In the genomic region with DNA sequence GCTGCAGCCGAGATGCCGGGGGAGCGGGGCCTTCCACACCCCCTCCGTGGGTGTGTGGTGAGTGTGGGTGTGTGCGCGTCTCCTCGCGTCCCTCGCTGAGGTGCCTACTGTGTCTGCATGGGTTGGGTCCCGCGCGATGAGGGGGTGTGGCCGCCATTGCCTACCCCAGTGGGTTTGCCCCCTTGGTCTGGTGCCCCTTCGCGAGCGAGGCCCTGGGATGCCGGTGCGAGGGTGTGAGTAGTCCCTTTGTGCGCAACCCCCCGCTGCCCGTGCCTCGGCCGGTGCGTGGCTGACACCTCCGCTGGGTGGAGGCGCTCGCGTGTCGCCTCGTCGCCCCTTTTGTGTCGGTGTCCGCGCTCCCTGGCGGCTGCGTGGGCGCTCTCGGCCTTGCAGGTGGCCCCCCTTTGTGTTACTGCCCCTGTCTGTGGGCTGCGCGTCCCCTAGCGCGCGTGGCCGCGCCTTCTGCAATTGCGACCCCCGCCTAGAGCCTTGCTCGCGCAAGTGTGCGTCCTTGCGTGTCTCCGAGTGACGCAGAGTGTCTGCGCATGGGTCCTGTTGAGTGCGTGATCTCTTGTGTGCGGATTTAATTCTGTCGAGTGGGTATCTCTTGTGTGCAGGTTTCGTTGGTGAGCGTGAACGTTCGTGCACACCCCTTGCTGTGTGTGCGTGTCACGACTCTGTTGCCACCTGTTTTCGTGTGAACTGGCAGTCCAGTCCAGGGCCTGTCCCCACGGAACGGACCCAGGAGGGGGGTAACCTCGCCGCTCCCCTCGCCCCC, we compare ENCODE assay signal across 8 cellular contexts. TPM values are rescaled to one million over a fixed set of nuclear protein-coding genes. Genes with fewer than 3 reads are reported as not detected.
DNase-seq lines count a peak whose midpoint lies in the region; ATAC-seq and TF ChIP-seq lines count a peak whose summit lies in the region.

No MANE protein-coding gene starts in this region.

- no peak overlapping the region for H2AFZ ChIP-seq in HCT116 (ENCODE audit: low read depth, low read length, poor library complexity, severe bottlenecking)

- H3K27ac Mint-ChIP-seq in activated CD4-positive, alpha-beta T cell treated with anti-CD3 and anti-CD28 coated beads, Interleukin-2, amount 10 ng/mL, durations not matched to agents 24 days and 14 days: peak overlapping the region; percentile 96

- DNase-seq in HCT116 (ENCODE audit: low read depth, low spot score) (no peak), MV-4-11 (lab: John Stamatoyannopoulos, UW) (peak; percentile 42), dorsolateral prefrontal cortex (peak; percentile 54 to 91 (median 82)), lung microvascular endothelial cell (ENCODE audit: low read depth in 2 of 2) (peak; percentile 48 to 54), OCI-M2 (lab: John Stamatoyannopoulos, UW; ENCODE audit: unreplicated experiment) (no peak)
- DNase-seq in activated CD4-positive, alpha-beta T cell treated with anti-CD3 and anti-CD28 coated beads, Interleukin-2, amount 10 ng/mL, durations not matched to agents 24 days and 14 days: peak; percentile 89
- peak in 2 of 3 experiments; percentile 38 to 47 for DNase-seq in stimulated activated CD4-positive, alpha-beta T cell treated with anti-CD3 and anti-CD28 coated beads, TNF-alpha, amount 100 ng/mL, for 4 hours (ENCODE audit: low read depth in 3 of 3)

- BruUV-seq in HCT116 (replicated peaks; lab: Mats Ljungman, UMichigan): no TSS peak

- peaks cover 34% of the 10 kb centered on the region for H3K4me1 Mint-ChIP-seq in activated CD4-positive, alpha-beta T cell treated with anti-CD3 and anti-CD28 coated beads, Interleukin-2, amount 10 ng/mL, durations not matched to agents 24 days and 14 days

- peak overlapping the region; percentile 94 for H3K4me2 ChIP-seq in HCT116 (ENCODE audit: low read length)

- H3K9me2 ChIP-seq in HCT116 (ENCODE audit: insufficient read depth): no peaks in the 10 kb centered on the region

- H3K4me3 Mint-ChIP-seq in activated CD4-positive, alpha-beta T cell treated with anti-CD3 and anti-CD28 coated beads, Interleukin-2, amount 10 ng/mL, durations not matched to agents 24 days and 14 days: peak overlapping the region; percentile 94

- peaks cover 20% of the 10 kb centered on the region for H3K36me3 Mint-ChIP-seq in activated CD4-positive, alpha-beta T cell treated with anti-CD3 and anti-CD28 coated beads, Interleukin-2, amount 10 ng/mL, durations not matched to agents 24 days and 14 days (ENCODE audit: low read depth)

- RAD21 ChIA-PET in HCT116 (lab: Charles Lee; ENCODE audit: low non-redundant PET in 1 of 2, low total read pairs in 2 of 2, uncharacterized antibody in 2 of 2, unreplicated experiment in 2 of 2): no interaction called here

- H3K4me3 ChIP-seq in HCT116 (replicated peaks in 1 of 2; ENCODE audit: low read depth in 1 of 2, low read length in 2 of 2) (peak overlapping the region; percentile 78 to 95), dorsolateral prefrontal cortex (peak overlapping the region; percentile 70 to 99 (median 91))

- TF ChIP-seq RAD21 in HCT116 (IDR thresholded peaks at IDR 0.05; ENCODE audit: low read depth): no peak

- H3K27me3 ChIP-seq in HCT116 (ENCODE audit: insufficient read depth, low read length): no peaks in the 10 kb centered on the region
- no peaks in the 10 kb centered on the region for H3K27me3 ChIP-seq in dorsolateral prefrontal cortex

- POLR2A ChIA-PET in HCT116 (lab: Charles Lee): no interaction called here

- peaks cover 11 to 26% of the 10 kb centered on the region in 2 experiments for H3K4me1 ChIP-seq in HCT116 (ENCODE audit: control insufficient read depth in 1 of 2, insufficient read depth in 2 of 2, low read length in 2 of 2)

- peaks cover 57% of the 10 kb centered on the region for H3K79me2 ChIP-seq in HCT116 (ENCODE audit: insufficient read depth, low read length)

- peak overlapping the region; percentile 91 for H3K9ac ChIP-seq in HCT116 (ENCODE audit: low read length)

- intact Hi-C loops in HCT116 (cut with micrococcal nuclease) (no loop called here), dorsolateral prefrontal cortex (cut with DNase I) (loop anchor here (1.0 to 5.0 kb wide), 9 partner anchors 66 to 491 kb away; a partner anchor contains a TSS)
- intact Hi-C loops in activated CD4-positive, alpha-beta T cell treated with anti-CD3 and anti-CD28 coated beads, Interleukin-2, amount 10 ng/mL, durations not matched to agents 24 days and 14 days (cut with micrococcal nuclease): loop anchor here (1.0 to 10.0 kb wide), 6 partner anchors 84 to 491 kb away; a partner anchor contains a TSS

- no peaks in the 10 kb centered on the region for H3K9me3 ChIP-seq in HCT116 (ENCODE audit: control insufficient read depth in 1 of 2, insufficient read depth in 1 of 2, low read depth in 1 of 2, low read length in 2 of 2)

- TF ChIP-seq POLR2A in HCT116 (IDR thresholded peaks at IDR 0.05; ENCODE audit: borderline replicate concordance, extremely low read depth, insufficient read depth, insufficient read length): no peak

- CTCF ChIA-PET in HCT116 (lab: Charles Lee): no interaction called here

- peak; percentile 28 for TF ChIP-seq CTCF in GM12873 (IDR thresholded peaks at IDR 0.05; ENCODE audit: insufficient read depth, low read depth, low read length, missing control alignments)
- TF ChIP-seq CTCF in HCT116 (IDR thresholded peaks at IDR 0.05 in 2 of 3, conservative IDR thresholded peaks at IDR 0.05 in 1 of 3; ENCODE audit: borderline replicate concordance in 1 of 3, insufficient read depth in 1 of 3, low read depth in 2 of 3, low read length in 2 of 3): 0 out of 6 replicates have a peak, but pooled peaks of 1 of the 3 experiments have one; percentile 8
- TF ChIP-seq CTCF in dorsolateral prefrontal cortex (IDR thresholded peaks at IDR 0.05 in 54 of 56, conservative IDR thresholded peaks at IDR 0.05 in 2 of 56; ENCODE audit: low read depth in 1 of 56, partially characterized antibody in 56 of 56): peak in 29 of 56 donors; percentile 10 to 55 (median 22)

- H3K27ac ChIP-seq in HCT116 (ENCODE audit: low read depth, low read length) (peak overlapping the region; percentile 95), dorsolateral prefrontal cortex (peak overlapping the region; percentile 62 to 100 (median 99))

- ATAC-seq in HCT116: peak; percentile 52

- peaks cover 6% of the 10 kb centered on the region for H3K27me3 Mint-ChIP-seq in activated CD4-positive, alpha-beta T cell treated with anti-CD3 and anti-CD28 coated beads, Interleukin-2, amount 10 ng/mL, durations not matched to agents 24 days and 14 days

- H3K36me3 ChIP-seq in HCT116 (ENCODE audit: control insufficient read depth in 1 of 2, insufficient read depth in 2 of 2, low read length in 2 of 2): no peaks in the 10 kb centered on the region

- peaks cover 9% of the 10 kb centered on the region; the same call in 1 of the 2 replicates for H4K20me1 ChIP-seq in HCT116 (ENCODE audit: insufficient read depth)

- no peaks in the 10 kb centered on the region for H3K9me3 Mint-ChIP-seq in activated CD4-positive, alpha-beta T cell treated with anti-CD3 and anti-CD28 coated beads, Interleukin-2, amount 10 ng/mL, durations not matched to agents 24 days and 14 days

TF ChIP-seq in HCT116, 20 proteins besides CTCF, POLR2A, EP300 and RAD21:
- TF ChIP-seq, protein P1, sequence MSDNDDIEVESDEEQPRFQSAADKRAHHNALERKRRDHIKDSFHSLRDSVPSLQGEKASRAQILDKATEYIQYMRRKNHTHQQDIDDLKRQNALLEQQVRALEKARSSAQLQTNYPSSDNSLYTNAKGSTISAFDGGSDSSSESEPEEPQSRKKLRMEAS (IDR thresholded peaks at IDR 0.05): peak; percentile 21; the same call in 1 of the 2 replicates
- TF ChIP-seq ZNF274 (IDR thresholded peaks at IDR 0.05; ENCODE audit: low read depth, low read length) (no peak), SIN3A (IDR thresholded peaks at IDR 0.05; ENCODE audit: low read depth) (peak; percentile 7; the same call in 1 of the 2 replicates)
TF ChIP-seq in HCT116: peak in this region for 2.

RNA-seq across cellular contexts. Expression of a gene that starts 0.6 kb away (rescaled TPM):
- total RNA-seq in HCT116 (2021; ENCODE audit: unreplicated experiment) (71.5 TPM), dorsolateral prefrontal cortex (100 to 1,000 TPM; 216 to 414 (median 302) TPM), lung microvascular endothelial cell (99.4 and 127 TPM in 2 replicates)
- polyA plus RNA-seq in HCT116 (2012): 28.0 and 32.3 TPM in 2 replicates
- total RNA-seq in activated CD4-positive, alpha-beta T cell treated with anti-CD3 and anti-CD28 coated beads, Interleukin-2, amount 10 ng/mL, durations not matched to agents 24 days and 14 days: 62.4 and 63.0 TPM in 2 replicates

RNA-seq across cellular contexts. Expression of a gene that starts 0.7 kb away (rescaled TPM):
- total RNA-seq in HCT116 (2021; ENCODE audit: unreplicated experiment): 23.5 TPM
- 9.4 and 15.2 TPM in 2 replicates for polyA plus RNA-seq in HCT116 (2012)
- total RNA-seq in activated CD4-positive, alpha-beta T cell treated with anti-CD3 and anti-CD28 coated beads, Interleukin-2, amount 10 ng/mL, durations not matched to agents 24 days and 14 days: 19.0 and 19.4 TPM in 2 replicates
- total RNA-seq in dorsolateral prefrontal cortex: 10 to 100 TPM; 10.2 to 39.8 (median 22.9) TPM
- total RNA-seq in lung microvascular endothelial cell: 2.4 and 3.0 TPM in 2 replicates

Comparison
In these comparisons a context has a peak if more than half of its experiments do, and no peak if none do; other contexts are left out.
1. DNase-seq: peak in MV-4-11 (single experiment), activated CD4-positive, alpha-beta T cell treated with anti-CD3 and anti-CD28 coated beads, Interleukin-2, amount 10 ng/mL, durations not matched to agents 24 days and 14 days (single experiment), dorsolateral prefrontal cortex (10 of 10), lung microvascular endothelial cell (2 of 2) and stimulated activated CD4-positive, alpha-beta T cell treated with anti-CD3 and anti-CD28 coated beads, TNF-alpha, amount 100 ng/mL, for 4 hours (2 of 3); none in HCT116 (single experiment) and OCI-M2 (single experiment).